In genomic region chr7:94656925-94657731, GRCh38 we compare ENCODE assay signal across 8 cellular contexts. TPM values are rescaled to one million over a fixed set of nuclear protein-coding genes. Genes with fewer than 3 reads are reported as not detected.
DNase-seq lines count a peak whose midpoint lies in the region; ATAC-seq, FAIRE-seq and TF ChIP-seq lines count a peak whose summit lies in the region.

No MANE protein-coding gene starts in this region.

- DNase-seq in EL (peak; percentile 55), NCI-H1105 (lab: John Stamatoyannopoulos, UW) (peak; percentile 23), foreskin fibroblast (peak; percentile 30 to 64), pons (ENCODE audit: low spot score) (peak; percentile 42), HTR-8/SVneo (ENCODE audit: insufficient read length, low spot score) (no peak)
- DNase-seq in activated T-helper 2 cell treated with anti-CD3 and anti-CD28 coated beads, Interferon-gamma antibody, Interleukin-2, Interleukin-4, amounts not matched to agents 10 μg/mL and 5 μg/mL and 100 μg/mL, durations not matched to agents 14 hours and 24 hours and 36 hours (ENCODE audit: low spot score) = peak; percentile 15

- TF ChIP-seq CTCF in foreskin fibroblast (IDR thresholded peaks at IDR 0.05; ENCODE audit: low read depth, low read length) = no peak

- H3K27ac Mint-ChIP-seq in activated T-helper 2 cell treated with anti-CD3 and anti-CD28 coated beads, Interferon-gamma antibody, Interleukin-2, Interleukin-4, amounts not matched to agents 10 μg/mL and 5 μg/mL and 100 μg/mL, durations not matched to agents 14 hours and 24 hours and 36 hours = peak overlapping the region; percentile 7

- intact Hi-C loops in activated T-helper 2 cell treated with anti-CD3 and anti-CD28 coated beads, Interferon-gamma antibody, Interleukin-2, Interleukin-4, amounts not matched to agents 10 μg/mL and 5 μg/mL and 100 μg/mL, durations not matched to agents 14 hours and 24 hours and 36 hours (cut with micrococcal nuclease) = loop anchor here (2.0 to 5.0 kb wide), 4 partner anchors 146 to 820 kb away; no protein-coding TSS in a partner anchor

- peaks cover 18% of the 10 kb centered on the region for H3K4me1 Mint-ChIP-seq in activated T-helper 2 cell treated with anti-CD3 and anti-CD28 coated beads, Interferon-gamma antibody, Interleukin-2, Interleukin-4, amounts not matched to agents 10 μg/mL and 5 μg/mL and 100 μg/mL, durations not matched to agents 14 hours and 24 hours and 36 hours (ENCODE audit: low read depth)

- peaks cover 27% of the 10 kb centered on the region for H3K27me3 Mint-ChIP-seq in activated T-helper 2 cell treated with anti-CD3 and anti-CD28 coated beads, Interferon-gamma antibody, Interleukin-2, Interleukin-4, amounts not matched to agents 10 μg/mL and 5 μg/mL and 100 μg/mL, durations not matched to agents 14 hours and 24 hours and 36 hours (ENCODE audit: low read depth)

- peak overlapping the region; percentile 82 for H3K4me3 Mint-ChIP-seq in activated T-helper 2 cell treated with anti-CD3 and anti-CD28 coated beads, Interferon-gamma antibody, Interleukin-2, Interleukin-4, amounts not matched to agents 10 μg/mL and 5 μg/mL and 100 μg/mL, durations not matched to agents 14 hours and 24 hours and 36 hours (ENCODE audit: low read depth)

- ATAC-seq in GM19351 (IDR thresholded peaks at IDR 0.05; ENCODE audit: unreplicated experiment) = no peak
- no peak for ATAC-seq in HG02798 (IDR thresholded peaks at IDR 0.05; ENCODE audit: poor library complexity, unreplicated experiment)

- H3K36me3 Mint-ChIP-seq in activated T-helper 2 cell treated with anti-CD3 and anti-CD28 coated beads, Interferon-gamma antibody, Interleukin-2, Interleukin-4, amounts not matched to agents 10 μg/mL and 5 μg/mL and 100 μg/mL, durations not matched to agents 14 hours and 24 hours and 36 hours (ENCODE audit: low read depth) = no peaks in the 10 kb centered on the region

- FAIRE-seq in HTR-8/SVneo (lab: Jason Lieb, UNC) = no peak

- H3K9me3 Mint-ChIP-seq in activated T-helper 2 cell treated with anti-CD3 and anti-CD28 coated beads, Interferon-gamma antibody, Interleukin-2, Interleukin-4, amounts not matched to agents 10 μg/mL and 5 μg/mL and 100 μg/mL, durations not matched to agents 14 hours and 24 hours and 36 hours = no peaks in the 10 kb centered on the region

- peak overlapping the region; percentile 58 to 60 for H3K4me3 ChIP-seq in foreskin fibroblast (ENCODE audit: low read depth in 1 of 2, low read length in 2 of 2)

RNA-seq across cellular contexts. Expression of gene SGCE, which starts 1.2 kb away (rescaled TPM):
- total RNA-seq in activated T-helper 2 cell treated with anti-CD3 and anti-CD28 coated beads, Interferon-gamma antibody, Interleukin-2, Interleukin-4, amounts not matched to agents 10 μg/mL and 5 μg/mL and 100 μg/mL, durations not matched to agents 14 hours and 24 hours and 36 hours = 2.0 and 2.5 TPM in 2 replicates
